ENCODE assay signal across 28 cellular contexts in genomic region chr1:15034656-15035055, GRCh38.
"Had no signal": no experiment of that assay in that cellular context is flagged by ENCODE, and none has a peak within 500 bp of the region (broad histone marks: within the 10 kb centered on the region; RNA-seq: fewer than 3 reads in every experiment).

No MANE protein-coding gene starts in this region.

- H3K27me3 ChIP-seq: adrenal gland, body of pancreas, colonic mucosa had no signal

- H3K36me3 ChIP-seq: colonic mucosa, WERI-Rb-1 had no signal

- H3K27ac ChIP-seq: adrenal gland, body of pancreas, colonic mucosa, WERI-Rb-1 had no signal

- H3K4me3 ChIP-seq: adrenal gland, body of pancreas, colonic mucosa had no signal

- H3K9me3 ChIP-seq: adrenal gland, body of pancreas, colonic mucosa had no signal

- H3K4me1 ChIP-seq: adrenal gland, body of pancreas, colonic mucosa had no signal

- DNase-seq: activated B cell treated with CpG ODN at 0.5 μM for 24 hours; activated CD4-positive, alpha-beta memory T cell treated with anti-CD3 and anti-CD28 coated beads for 36 hours; activated CD4-positive, alpha-beta T cell treated with anti-CD3 and anti-CD28 coated beads for 48 hours; activated CD4-positive, alpha-beta T cell treated with anti-CD3 and anti-CD28 coated beads, Interleukin-2, amount 50 U/mL, for 1 hour; activated CD8-positive, alpha-beta memory T cell treated with anti-CD3 and anti-CD28 coated beads, Interleukin-2, amount 10 ng/mL, durations not matched to agents 7 days and 5 days; activated CD8-positive, alpha-beta memory T cell treated with anti-CD3 and anti-CD28 coated beads, Interleukin-2, amount 50 U/mL, for 4 hours; activated CD8-positive, alpha-beta T cell treated with anti-CD3 and anti-CD28 coated beads, Interleukin-2, amount 10 ng/mL, durations not matched to agents 7 days and 5 days; activated effector memory CD4-positive, alpha-beta T cell treated with anti-CD3 and anti-CD28 coated beads, Interleukin-2, amount 50 U/mL, for 16 hours; activated naive CD4-positive, alpha-beta T cell treated with anti-CD3 and anti-CD28 coated beads for 36 hours; activated naive CD8-positive, alpha-beta T cell treated with anti-CD3 and anti-CD28 coated beads for 36 hours; activated naive CD8-positive, alpha-beta T cell treated with anti-CD3 and anti-CD28 coated beads, Interleukin-2, amount 50 U/mL, for 24 hours; activated T-cell treated with anti-CD3 and anti-CD28 coated beads, Interleukin-2, amount 50 U/mL, for 1 hour; activated T-cell treated with anti-CD3 and anti-CD28 coated beads, Interleukin-2, amount 50 U/mL, for 48 hours; adrenal gland; amygdala; aorta; body of pancreas; central memory CD4-positive, alpha-beta T cell; cerebellar nuclear complex; colonic mucosa; effector memory CD4-positive, alpha-beta T cell; endodermal cell; foreskin fibroblast; head of caudate nucleus; T-helper 1 cell; T-helper 17 cell; T1000; WERI-Rb-1 had no signal
